16 cellular contexts compared by ENCODE assay signal in genomic region chr13:46324976-46325375, GRCh38.
DNase-seq lines count a peak whose midpoint lies in the region; ATAC-seq and TF ChIP-seq lines count a peak whose summit lies in the region.
"Had no signal": no experiment of that assay in that cellular context is flagged by ENCODE, and none has a peak within 500 bp of the region (broad histone marks: within the 10 kb centered on the region; RNA-seq: fewer than 3 reads in every experiment).

No MANE protein-coding gene starts in this region.

- POLR2A ChIA-PET in RWPE1 (lab: Yijun Ruan, JAX; ENCODE audit: low non-redundant PET), result no interaction called here

- no peak overlapping the region for H3K4me3 ChIP-seq in choroid plexus epithelial cell (ENCODE audit: low read depth, low read length)
- H3K4me3 ChIP-seq: A549 had no signal

- no peak for ATAC-seq in GM18867 (IDR thresholded peaks at IDR 0.05; ENCODE audit: unreplicated experiment)
- ATAC-seq in stimulated activated naive CD8-positive, alpha-beta T cell treated with anti-CD3 and anti-CD28 coated beads, Interleukin-15, Interleukin-2, amounts not matched to agents 100 U/mL and 50 U/mL, for 24 hours, result no peak
- ATAC-seq: A549 had no signal

- no peak overlapping the region for H3K27ac ChIP-seq in RWPE1
- H3K27ac ChIP-seq: A549 had no signal

- CTCF ChIA-PET in RWPE1 (lab: Yijun Ruan, JAX), result interaction anchor here (1.4 kb wide), 1 partner anchor 9 kb away, joined by 3 read pairs; no protein-coding TSS in a partner anchor

- TF ChIP-seq CTCF in RWPE1 (conservative IDR thresholded peaks at IDR 0.05; ENCODE audit: low read depth) (no peak), choroid plexus epithelial cell (conservative IDR thresholded peaks at IDR 0.05; ENCODE audit: low read depth, low read length) (no peak)

- DNase-seq in EH (ENCODE audit: low read depth) (peak; percentile 19), RWPE1 (ENCODE audit: low spot score) (peak; percentile 40), choroid plexus epithelial cell (ENCODE audit: low read depth) (peak; percentile 35), iris pigment epithelial cell (ENCODE audit: low read depth) (peak; percentile 30), T1000 (lab: John Stamatoyannopoulos, UW) (no peak)
- no peak for DNase-seq in stimulated activated naive CD8-positive, alpha-beta T cell treated with anti-CD3 and anti-CD28 coated beads, Interleukin-15, Interleukin-2, amounts not matched to agents 100 U/mL and 50 U/mL, for 24 hours
- DNase-seq: DMS79, GOT3, Kasumi-1, MM.1S, NCI-H1092, NCI-H2081, NCI-H510A treated with DMSO at 0.1 percent for 48 hours, NCI-H774 had no signal

Comparison
In these comparisons a context has a peak if more than half of its experiments do, and no peak if none do; other contexts are left out.
1. DNase-seq: peak in EH (single experiment), RWPE1 (single experiment), choroid plexus epithelial cell (single experiment) and iris pigment epithelial cell (single experiment); none in T1000 (single experiment) and stimulated activated naive CD8-positive, alpha-beta T cell treated with anti-CD3 and anti-CD28 coated beads, Interleukin-15, Interleukin-2, amounts not matched to agents 100 U/mL and 50 U/mL, for 24 hours (single experiment).